In the genomic region with DNA sequence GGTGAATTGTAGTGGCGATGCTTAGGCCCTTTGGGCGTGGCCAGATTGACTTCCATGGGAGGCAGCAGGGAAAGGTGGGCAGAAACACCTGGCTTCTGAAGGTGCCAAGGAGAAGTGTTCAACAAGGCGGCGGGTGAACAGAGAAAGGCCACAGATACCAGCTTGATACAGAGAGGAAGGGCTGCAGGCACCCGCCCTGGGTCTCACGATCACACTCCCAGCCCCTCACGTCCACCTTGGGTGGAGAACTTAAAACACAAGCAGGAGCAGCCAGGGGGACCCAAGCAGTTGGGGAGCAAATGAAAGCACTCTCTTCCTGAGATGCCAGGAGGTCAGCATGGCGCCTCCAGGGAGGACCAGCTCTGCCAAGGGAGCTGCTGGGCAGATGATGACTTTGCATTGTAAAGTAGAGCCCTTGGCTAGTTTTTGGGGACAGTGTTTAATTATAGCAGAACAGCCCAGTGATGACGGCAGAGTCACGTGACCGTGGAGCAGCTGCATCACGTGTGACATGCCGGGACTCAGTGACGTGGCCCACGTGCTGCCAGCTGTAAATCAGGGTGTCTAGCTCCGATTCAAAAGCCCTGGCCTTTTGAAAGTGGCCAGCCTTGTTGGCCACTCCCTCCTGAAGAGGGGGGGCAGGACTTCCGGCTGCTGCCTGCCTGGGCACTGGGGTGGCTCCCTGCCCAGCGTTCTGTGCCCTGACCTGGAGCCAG, we compare ENCODE assay signal across 9 cellular contexts. TPM values are rescaled to one million over a fixed set of nuclear protein-coding genes. Genes with fewer than 3 reads are reported as not detected.
A peak's percentile ranks its signal among the peaks of the same experiment; 100 is the strongest.
DNase-seq lines count a peak whose midpoint lies in the region; ATAC-seq and TF ChIP-seq lines count a peak whose summit lies in the region.
"Had no signal": no experiment of that assay in that cellular context is flagged by ENCODE, and none has a peak within 500 bp of the region (broad histone marks: within the 10 kb centered on the region; RNA-seq: fewer than 3 reads in every experiment).

No MANE protein-coding gene starts in this region.

- 53 to 60% (median 58%) methylated on average over 16 to 18 of the region's 18 CpGs for WGBS in heart left ventricle, 4 donors

- peaks cover 0 to 52% (median 17%) of the 10 kb centered on the region in 12 donors for H3K4me1 ChIP-seq in heart left ventricle

- intact Hi-C loops in heart left ventricle (cut with DNase I), result no loop called here

- ATAC-seq in heart left ventricle (peak; percentile 62 to 87 (median 85)), GM18498 (IDR thresholded peaks at IDR 0.05; ENCODE audit: unreplicated experiment) (no peak), GM19351 (IDR thresholded peaks at IDR 0.05; ENCODE audit: unreplicated experiment) (no peak)

- no peaks in the 10 kb centered on the region for H3K27me3 ChIP-seq in heart left ventricle

- no peak for TF ChIP-seq CTCF in heart left ventricle (IDR thresholded peaks at IDR 0.05)

- H3K4me3 ChIP-seq in heart left ventricle, result peak overlapping the region in 1 of 12 donors; percentile 32

- DNase-seq in COLO829 (ENCODE audit: low spot score), result peak; percentile 32
- peak; percentile 53 for DNase-seq in RPMI8226
- DNase-seq in heart left ventricle, result peak; percentile 69 to 87 (median 78)
- DNase-seq in pons (ENCODE audit: low spot score), result peak; percentile 73
- no peak for DNase-seq in GOT3 (lab: John Stamatoyannopoulos, UW)
- no peak for DNase-seq in activated gamma-delta T cell (lab: John Stamatoyannopoulos, UW)
- DNase-seq: DND-41 had no signal

- no peak for TF ChIP-seq POLR2A in heart left ventricle (IDR thresholded peaks at IDR 0.05)

- H3K36me3 ChIP-seq in heart left ventricle, result peaks cover 0 to 31% (median 9%) of the 10 kb centered on the region in 9 donors

- H3K9me3 ChIP-seq in heart left ventricle, result no peaks in the 10 kb centered on the region

- H3K27ac ChIP-seq in heart left ventricle, result peak overlapping the region in 8 of 12 donors; percentile 8 to 74 (median 38)

RNA-seq across cellular contexts. Expression of a gene that starts 19.0 kb away (rescaled TPM):
- total RNA-seq in heart left ventricle, result 10 to 100 TPM in 1 of 9 donors, 1 to 10 TPM in 8; 3.1 to 13.0 (median 5.7) TPM
- 1 to 10 TPM; 2.2 TPM for polyA plus RNA-seq in heart left ventricle

RNA-seq across cellular contexts. Expression of a gene that starts 36.6 kb away (rescaled TPM):
- total RNA-seq in heart left ventricle, result under 1 TPM in 1 of 9 donors, not detected in 8; 0.18 TPM
- under 1 TPM in 1 of 2 donors, not detected in 1; 0.11 TPM for polyA plus RNA-seq in heart left ventricle

Comparison
In these comparisons a context has a peak if more than half of its experiments do, and no peak if none do; other contexts are left out.
1. DNase-seq: peak in COLO829 (single experiment), RPMI8226 (single experiment), heart left ventricle (5 of 5) and pons (single experiment); none in GOT3 (single experiment) and activated gamma-delta T cell (single experiment).
2. ATAC-seq: peak in heart left ventricle (4 of 4); none in GM18498 (single experiment) and GM19351 (single experiment).